Comparison of ENCODE assay signal across 8 cellular contexts in genomic region chr3:172040078-172040975, GRCh38. TPM values are rescaled to one million over a fixed set of nuclear protein-coding genes. Genes with fewer than 3 reads are reported as not detected.
DNase-seq lines count a peak whose midpoint lies in the region; ATAC-seq, FAIRE-seq and TF ChIP-seq lines count a peak whose summit lies in the region.

No MANE protein-coding gene starts in this region.

- no peak overlapping the region for H2AFZ ChIP-seq in endothelial cell of umbilical vein (ENCODE audit: low read depth, low read length)

- ATAC-seq in HG02798 (IDR thresholded peaks at IDR 0.05; ENCODE audit: poor library complexity, unreplicated experiment): peak; percentile 41
- peak; percentile 61 for ATAC-seq in stimulated activated effector memory CD8-positive, alpha-beta T cell treated with anti-CD3 and anti-CD28 coated beads, Interleukin-12 subunit alpha, Interleukin-12 subunit beta, amount 100 ng/mL, for 72 hours

- peak overlapping the region; percentile 99 for H3K27ac Mint-ChIP-seq in stimulated activated effector memory CD8-positive, alpha-beta T cell treated with anti-CD3 and anti-CD28 coated beads, Interleukin-12 subunit alpha, Interleukin-12 subunit beta, amount 100 ng/mL, for 72 hours

- no peak for FAIRE-seq in endothelial cell of umbilical vein (lab: Jason Lieb, UNC)

- no peaks in the 10 kb centered on the region for H3K9me3 ChIP-seq in endothelial cell of umbilical vein (replicated peaks; ENCODE audit: control insufficient read depth, insufficient read depth, low read length)

- POLR2A ChIA-PET in endothelial cell of umbilical vein (lab: Charles Lee): interaction anchor here (0.6 to 1.7 kb wide), 4 partner anchors 15 to 292 kb away, joined by 3 to 5 read pairs (median 5); no protein-coding TSS in a partner anchor

- H3K4me1 Mint-ChIP-seq in stimulated activated effector memory CD8-positive, alpha-beta T cell treated with anti-CD3 and anti-CD28 coated beads, Interleukin-12 subunit alpha, Interleukin-12 subunit beta, amount 100 ng/mL, for 72 hours: peaks cover 50% of the 10 kb centered on the region

- intact Hi-C loops in endothelial cell of umbilical vein (cut with micrococcal nuclease): loop anchor here (2.0 to 10.0 kb wide), 4 partner anchors 250 to 833 kb away; no protein-coding TSS in a partner anchor

- no peaks in the 10 kb centered on the region for H3K36me3 ChIP-seq in endothelial cell of umbilical vein (ENCODE audit: control insufficient read depth in 2 of 2, extremely low read depth in 1 of 2, insufficient read depth in 2 of 2, low read length in 2 of 2)

- peaks cover 16% of the 10 kb centered on the region for H3K36me3 Mint-ChIP-seq in stimulated activated effector memory CD8-positive, alpha-beta T cell treated with anti-CD3 and anti-CD28 coated beads, Interleukin-12 subunit alpha, Interleukin-12 subunit beta, amount 100 ng/mL, for 72 hours

- DNase-seq in NCI-H146 (lab: John Stamatoyannopoulos, UW) (peak; percentile 63), NCI-H146 treated with DMSO at 0.1 percent for 48 hours (lab: John Stamatoyannopoulos, UW; ENCODE audit: unreplicated experiment) (no peak), NCI-H446 treated with DMSO at 0.1 percent for 48 hours (lab: John Stamatoyannopoulos, UW) (peak; percentile 57), activated T-cell treated with anti-CD3 and anti-CD28 coated beads for 1 hour (ENCODE audit: low read depth) (peak; percentile 10), endothelial cell of umbilical vein (ENCODE audit: low read depth, low spot score) (peak; percentile 84), mesenteric fat pad (ENCODE audit: low spot score) (peak; percentile 95)
- DNase-seq in stimulated activated effector memory CD8-positive, alpha-beta T cell treated with anti-CD3 and anti-CD28 coated beads, Interleukin-12 subunit alpha, Interleukin-12 subunit beta, amount 100 ng/mL, for 72 hours (ENCODE audit: low spot score in 2 of 2): peak; percentile 36 to 68

- peak in 1 of 2 donors; percentile 39 for TF ChIP-seq CTCF in endothelial cell of umbilical vein (IDR thresholded peaks at IDR 0.05; ENCODE audit: extremely low read depth in 1 of 2, insufficient read depth in 1 of 2, low read depth in 1 of 2, low read length in 2 of 2)

- no peaks in the 10 kb centered on the region for H4K20me1 ChIP-seq in endothelial cell of umbilical vein (replicated peaks; ENCODE audit: control insufficient read depth, extremely low read depth, insufficient read depth, low read length)

- peak overlapping the region; percentile 99 for H3K9ac ChIP-seq in endothelial cell of umbilical vein (replicated peaks; ENCODE audit: extremely low read depth, insufficient read depth, low read length)

- H3K4me3 ChIP-seq in endothelial cell of umbilical vein (replicated peaks in 1 of 3; ENCODE audit: insufficient read depth in 1 of 3, low read depth in 1 of 3, low read length in 3 of 3): peak overlapping the region; percentile 94 to 100 (median 99)

- H3K4me1 ChIP-seq in endothelial cell of umbilical vein (ENCODE audit: control insufficient read depth, extremely low read depth, insufficient read depth, low read length): peaks cover 42% of the 10 kb centered on the region

- peaks cover 65% of the 10 kb centered on the region for H3K79me2 ChIP-seq in endothelial cell of umbilical vein (ENCODE audit: control insufficient read depth, insufficient read depth, low read length)

- H3K9me1 ChIP-seq in endothelial cell of umbilical vein (replicated peaks; ENCODE audit: control insufficient read depth, extremely low read depth, insufficient read depth, low read length): no peaks in the 10 kb centered on the region

- peak overlapping the region; percentile 87 for H3K4me3 Mint-ChIP-seq in stimulated activated effector memory CD8-positive, alpha-beta T cell treated with anti-CD3 and anti-CD28 coated beads, Interleukin-12 subunit alpha, Interleukin-12 subunit beta, amount 100 ng/mL, for 72 hours

- CTCF ChIA-PET in endothelial cell of umbilical vein (lab: Charles Lee): interaction anchor here (0.6 to 1.6 kb wide), 5 partner anchors 112 to 301 kb away, joined by 3 to 4 read pairs (median 3); no protein-coding TSS in a partner anchor

- no peaks in the 10 kb centered on the region for H3K27me3 ChIP-seq in endothelial cell of umbilical vein (ENCODE audit: control insufficient read depth in 2 of 2, insufficient read depth in 2 of 2, low read length in 2 of 2)

- BruUV-seq in endothelial cell of umbilical vein (replicated peaks; lab: Mats Ljungman, UMichigan): no TSS peak

- peak; percentile 73 for TF ChIP-seq POLR2A in endothelial cell of umbilical vein (IDR thresholded peaks at IDR 0.05; ENCODE audit: low read depth, low read length)

- dilution Hi-C loops in endothelial cell of umbilical vein (cut with MboI; ENCODE audit: extremely low pct_ligation_motif_present, low sequenced_read_pairs): no loop called here

- H3K27ac ChIP-seq in endothelial cell of umbilical vein (ENCODE audit: insufficient read depth, low read depth, low read length): peak overlapping the region; percentile 96

- H3K4me2 ChIP-seq in endothelial cell of umbilical vein (ENCODE audit: insufficient read depth, low read length): peak overlapping the region; percentile 98

- no peaks in the 10 kb centered on the region for H3K9me3 Mint-ChIP-seq in stimulated activated effector memory CD8-positive, alpha-beta T cell treated with anti-CD3 and anti-CD28 coated beads, Interleukin-12 subunit alpha, Interleukin-12 subunit beta, amount 100 ng/mL, for 72 hours

TF ChIP-seq in endothelial cell of umbilical vein, 7 proteins besides CTCF, POLR2A, EP300 and RAD21:
- peak; percentile 79 for TF ChIP-seq POLR2AphosphoS5 (IDR thresholded peaks at IDR 0.05; ENCODE audit: insufficient read depth, low read depth, low read length)
- TF ChIP-seq MYC (IDR thresholded peaks at IDR 0.05; ENCODE audit: low read depth, low read length): peak; percentile 24
- no peak for TF ChIP-seq GATA2 (IDR thresholded peaks at IDR 0.05; ENCODE audit: insufficient read depth, insufficient read length, low read depth, low read length)
TF ChIP-seq in endothelial cell of umbilical vein: peak in this region for 2.

RNA-seq across cellular contexts. Expression of gene FNDC3B, which starts 0.9 kb away (rescaled TPM):
- total RNA-seq in endothelial cell of umbilical vein: 295 and 302 TPM in 2 replicates
- polyA plus RNA-seq in endothelial cell of umbilical vein: 73.3 and 91.6 TPM in 2 replicates
- polyA plus RNA-seq in endothelial cell of umbilical vein (2011; cell fraction: cytosol; rRNA removed): 33.7 and 41.2 TPM in 2 replicates
- polyA plus RNA-seq in endothelial cell of umbilical vein (2011; cell fraction: nucleus; rRNA removed): 145 and 149 TPM in 2 replicates
- 102 and 121 TPM in 2 replicates for polyA plus RNA-seq in endothelial cell of umbilical vein (2012)
- polyA minus RNA-seq in endothelial cell of umbilical vein: 528 and 540 TPM in 2 replicates
- 13.1 TPM for polyA minus RNA-seq in endothelial cell of umbilical vein (2011; cell fraction: cytosol; rRNA and poly(A)+ RNA removed)
- 861 and 1,327 TPM in 2 replicates for polyA minus RNA-seq in endothelial cell of umbilical vein (2011; cell fraction: nucleus; rRNA and poly(A)+ RNA removed)
- 258 TPM for total RNA-seq in mesenteric fat pad
